In genomic region chr15:47427463-47427862, GRCh38 we compare ENCODE assay signal across 20 cellular contexts.
DNase-seq lines count a peak whose midpoint lies in the region; ATAC-seq, FAIRE-seq and TF ChIP-seq lines count a peak whose summit lies in the region.
"Had no signal": no experiment of that assay in that cellular context is flagged by ENCODE, and none has a peak within 500 bp of the region (broad histone marks: within the 10 kb centered on the region; RNA-seq: fewer than 3 reads in every experiment).

No MANE protein-coding gene starts in this region.

- no peak for TF ChIP-seq CTCF in HepG2 (CRISPR knock-in tag; IDR thresholded peaks at IDR 0.05)
- TF ChIP-seq CTCF in right lobe of liver (IDR thresholded peaks at IDR 0.05) = no peak
- TF ChIP-seq CTCF in endothelial cell of umbilical vein (IDR thresholded peaks at IDR 0.05; ENCODE audit: extremely low read depth in 1 of 2, insufficient read depth in 1 of 2, low read depth in 1 of 2, low read length in 2 of 2) = no peak

- BruUV-seq in HepG2 (replicated peaks; lab: Mats Ljungman, UMichigan) = no TSS peak
- BruUV-seq in endothelial cell of umbilical vein (replicated peaks; lab: Mats Ljungman, UMichigan) = no TSS peak

- TF ChIP-seq RAD21 in HepG2 (CRISPR knock-in tag; IDR thresholded peaks at IDR 0.05) = no peak

- H3K27me3 ChIP-seq in HepG2 (ENCODE audit: control insufficient read depth in 1 of 2, insufficient read depth in 2 of 2, low read length in 2 of 2) (no peaks in the 10 kb centered on the region; a peak in 1 of 5 replicates), right lobe of liver (no peaks in the 10 kb centered on the region), endothelial cell of umbilical vein (ENCODE audit: control insufficient read depth in 2 of 2, insufficient read depth in 2 of 2, low read length in 2 of 2) (no peaks in the 10 kb centered on the region), small intestine (ENCODE audit: control insufficient read depth in 2 of 2, insufficient read depth in 2 of 2, low read length in 2 of 2) (no peaks in the 10 kb centered on the region)
- H3K27me3 ChIP-seq: BLaER1 treated with 17β-estradiol and CSF1 and Interleukin-3, amounts not matched to agents 10 nM and 100 nM had no signal

- H3K4me2 ChIP-seq in HepG2 (ENCODE audit: low read depth, low read length) = 0 out of 2 replicates have a peak overlapping the region, but pooled peaks have one; percentile 10
- H3K4me2 ChIP-seq in endothelial cell of umbilical vein (ENCODE audit: insufficient read depth, low read length) = no peak overlapping the region
- H3K4me2 ChIP-seq: BLaER1 treated with 17β-estradiol and CSF1 and Interleukin-3, amounts not matched to agents 10 nM and 100 nM had no signal

- H3K79me2 ChIP-seq in HepG2 (ENCODE audit: insufficient read depth, low read length) = no peaks in the 10 kb centered on the region
- no peaks in the 10 kb centered on the region for H3K79me2 ChIP-seq in endothelial cell of umbilical vein (ENCODE audit: control insufficient read depth, insufficient read depth, low read length)

- H3K9me3 ChIP-seq in HepG2 (ENCODE audit: low read length) (peaks cover 7% of the 10 kb centered on the region; the same call in 1 of the 2 replicates), right lobe of liver (no peaks in the 10 kb centered on the region), endothelial cell of umbilical vein (replicated peaks; ENCODE audit: control insufficient read depth, insufficient read depth, low read length) (no peaks in the 10 kb centered on the region), small intestine (ENCODE audit: control insufficient read depth, low read depth) (no peaks in the 10 kb centered on the region)
- H3K9me3 ChIP-seq: BLaER1 treated with 17β-estradiol and CSF1 and Interleukin-3, amounts not matched to agents 10 nM and 100 nM had no signal

- POLR2A ChIA-PET in HepG2 (lab: Yijun Ruan, JAX) = no interaction called here
- POLR2A ChIA-PET in endothelial cell of umbilical vein (lab: Charles Lee) = no interaction called here

- H3K9me1 ChIP-seq in endothelial cell of umbilical vein (replicated peaks; ENCODE audit: control insufficient read depth, extremely low read depth, insufficient read depth, low read length) = no peaks in the 10 kb centered on the region

- no peak overlapping the region for H3K27ac ChIP-seq in HepG2 (ENCODE audit: extremely low read length, insufficient read depth, low read length)
- no peak overlapping the region for H3K27ac ChIP-seq in right lobe of liver
- no peak overlapping the region for H3K27ac ChIP-seq in endothelial cell of umbilical vein (ENCODE audit: insufficient read depth, low read depth, low read length)
- no peak overlapping the region for H3K27ac ChIP-seq in small intestine (ENCODE audit: low read depth in 1 of 2, low read length in 1 of 2)
- H3K27ac ChIP-seq: BLaER1 treated with 17β-estradiol and CSF1 and Interleukin-3, amounts not matched to agents 10 nM and 100 nM had no signal

- TF ChIP-seq POLR2A in HepG2 (IDR thresholded peaks at IDR 0.05; ENCODE audit: insufficient read depth in 1 of 2, low read depth in 2 of 2, low read length in 2 of 2) (no peak), right lobe of liver (IDR thresholded peaks at IDR 0.05) (no peak), endothelial cell of umbilical vein (IDR thresholded peaks at IDR 0.05; ENCODE audit: low read depth, low read length) (no peak)

- FAIRE-seq in HepG2 (lab: Jason Lieb, UNC) = peak; percentile 15
- FAIRE-seq in endothelial cell of umbilical vein (lab: Jason Lieb, UNC) = no peak
- no peak for FAIRE-seq in small intestine (lab: Jason Lieb, UNC)
- FAIRE-seq: G401.6, GM12891, GM18507 had no signal

- no peaks in the 10 kb centered on the region for H4K20me1 ChIP-seq in HepG2 (ENCODE audit: insufficient read depth, low read length)
- no peaks in the 10 kb centered on the region for H4K20me1 ChIP-seq in endothelial cell of umbilical vein (replicated peaks; ENCODE audit: control insufficient read depth, extremely low read depth, insufficient read depth, low read length)
- H4K20me1 ChIP-seq: BLaER1 treated with 17β-estradiol and CSF1 and Interleukin-3, amounts not matched to agents 10 nM and 100 nM had no signal

- H3K4me1 ChIP-seq in HepG2 (ENCODE audit: insufficient read depth, low read length) = peaks cover 23% of the 10 kb centered on the region
- no peaks in the 10 kb centered on the region for H3K4me1 ChIP-seq in right lobe of liver
- peaks cover 14% of the 10 kb centered on the region for H3K4me1 ChIP-seq in endothelial cell of umbilical vein (ENCODE audit: control insufficient read depth, extremely low read depth, insufficient read depth, low read length)
- H3K4me1 ChIP-seq in small intestine (ENCODE audit: control insufficient read depth in 2 of 2, insufficient read depth in 1 of 2, low read depth in 1 of 2, low read length in 1 of 2) = no peaks in the 10 kb centered on the region

- H3K4me3 ChIP-seq in HepG2 (replicated peaks in 1 of 3; ENCODE audit: insufficient read depth in 1 of 3, low read depth in 2 of 3, low read length in 3 of 3) = no peak overlapping the region
- no peak overlapping the region for H3K4me3 ChIP-seq in right lobe of liver
- H3K4me3 ChIP-seq in endothelial cell of umbilical vein (replicated peaks in 1 of 3; ENCODE audit: insufficient read depth in 1 of 3, low read depth in 1 of 3, low read length in 3 of 3) = no peak overlapping the region
- H3K4me3 ChIP-seq in small intestine (ENCODE audit: low read depth in 1 of 2, low read length in 2 of 2) = no peak overlapping the region
- H3K4me3 ChIP-seq: BLaER1 treated with 17β-estradiol and CSF1 and Interleukin-3, amounts not matched to agents 10 nM and 100 nM had no signal

- H3K9ac ChIP-seq in HepG2 (ENCODE audit: insufficient read depth, low read depth, low read length) (no peak overlapping the region), endothelial cell of umbilical vein (replicated peaks; ENCODE audit: extremely low read depth, insufficient read depth, low read length) (no peak overlapping the region)
- H3K9ac ChIP-seq: BLaER1 treated with 17β-estradiol and CSF1 and Interleukin-3, amounts not matched to agents 10 nM and 100 nM had no signal

- in situ Hi-C loops in HepG2 (cut with HindIII; ENCODE audit: extremely low pct_ligation_motif_present, low pct_unique_long_range_greater_than_20kb) = no loop called here

- CTCF ChIA-PET in HepG2 (lab: Yijun Ruan, JAX; ENCODE audit: low intra/inter-chr PET ratio, low total read pairs) = no interaction called here
- CTCF ChIA-PET in endothelial cell of umbilical vein (lab: Charles Lee) = no interaction called here

- WGBS in HepG2 (ENCODE audit: low lambda C conversion rate) = 0% methylated on average over 1 of the region's 1 CpG
- 21% methylated on average over 1 of the region's 1 CpG for WGBS in right lobe of liver (ENCODE audit: insufficient coverage, low coverage, low lambda C conversion rate, missing lambda C conversion rate)
- 5 to 38% (median 35%) methylated on average over 1 of the region's 1 CpG for WGBS in small intestine, 3 donors

- intact Hi-C loops in HepG2 (cut with micrococcal nuclease; ENCODE audit: unreplicated experiment) (loop anchor here (2.0 kb wide), 1 partner anchor 903 kb away; the partner anchor contains the start of gene DUT), right lobe of liver (cut with DNase I) (no loop called here), endothelial cell of umbilical vein (cut with micrococcal nuclease) (no loop called here)

- H2AFZ ChIP-seq in HepG2 (ENCODE audit: low read length) (no peak overlapping the region), endothelial cell of umbilical vein (ENCODE audit: low read depth, low read length) (no peak overlapping the region)

- peak in 1 of 2 experiments; percentile 65; a peak in 2 of 4 replicates for TF ChIP-seq EP300 in HepG2 (IDR thresholded peaks at IDR 0.05; ENCODE audit: low read depth in 2 of 2, low read length in 2 of 2)
- no peak for TF ChIP-seq EP300 in HepG2 (CRISPR knock-in tag; IDR thresholded peaks at IDR 0.05; ENCODE audit: borderline replicate concordance)

- dilution Hi-C loops in endothelial cell of umbilical vein (cut with MboI; ENCODE audit: extremely low pct_ligation_motif_present, low sequenced_read_pairs) = no loop called here

- ATAC-seq in HepG2 (peak; percentile 79), right lobe of liver (no peak)
- ATAC-seq: CD8-positive, alpha-beta T cell; HCT116 had no signal

- no peaks in the 10 kb centered on the region for H3K36me3 ChIP-seq in HepG2 (replicated peaks in 1 of 2; ENCODE audit: control insufficient read depth in 1 of 2, insufficient read depth in 2 of 2, low read length in 2 of 2)
- no peaks in the 10 kb centered on the region for H3K36me3 ChIP-seq in right lobe of liver
- no peaks in the 10 kb centered on the region for H3K36me3 ChIP-seq in endothelial cell of umbilical vein (ENCODE audit: control insufficient read depth in 2 of 2, extremely low read depth in 1 of 2, insufficient read depth in 2 of 2, low read length in 2 of 2)
- H3K36me3 ChIP-seq in small intestine (ENCODE audit: control insufficient read depth in 2 of 2, insufficient read depth in 2 of 2, low read length in 2 of 2) = no peaks in the 10 kb centered on the region
- H3K36me3 ChIP-seq: BLaER1 treated with 17β-estradiol and CSF1 and Interleukin-3, amounts not matched to agents 10 nM and 100 nM had no signal

- peak; percentile 70 for DNase-seq in HepG2 (ENCODE audit: low spot score)
- DNase-seq in right lobe of liver = no peak
- DNase-seq in LoVo (ENCODE audit: low spot score) = peak; percentile 21
- DNase-seq in endothelial cell of umbilical vein (ENCODE audit: low read depth, low spot score) = peak; percentile 48
- DNase-seq in small intestine = peak; percentile 63
- DNase-seq in kidney tubule cell (ENCODE audit: low spot score) = no peak
- DNase-seq in inferior parietal cortex (ENCODE audit: extremely low spot score) = no peak
- DNase-seq in activated CD4-positive, alpha-beta T cell treated with anti-CD3 and anti-CD28 coated beads, Interleukin-2, amount 50 U/mL, for 48 hours = no peak
- DNase-seq: CD8-positive, alpha-beta T cell; COR-L47; DMS 273 treated with DMSO at 0.1 percent for 48 hours; DMS53; DND-41; GOT3; H7 had no signal

TF ChIP-seq in HepG2, 621 proteins besides CTCF, POLR2A, EP300 and RAD21 (continues in another document):
- TF ChIP-seq NR2F1 (CRISPR knock-in tag; IDR thresholded peaks at IDR 0.05) = peak; percentile 43 to 97; a peak in 2 of 4 replicates
- peak; percentile 23; the same call in 1 of the 2 replicates for TF ChIP-seq MED1 (CRISPR knock-in tag; IDR thresholded peaks at IDR 0.05)
- TF ChIP-seq ZNF253 (CRISPR knock-in tag; IDR thresholded peaks at IDR 0.05; ENCODE audit: borderline replicate concordance) = no peak
- peak; percentile 60 for TF ChIP-seq RARA (CRISPR knock-in tag; IDR thresholded peaks at IDR 0.05)
- peak; percentile 75; the same call in 1 of the 2 replicates for TF ChIP-seq FOSL1 (CRISPR knock-in tag; IDR thresholded peaks at IDR 0.05; ENCODE audit: borderline replicate concordance)

TF ChIP-seq in endothelial cell of umbilical vein, 7 proteins besides CTCF, POLR2A, EP300 and RAD21:
- TF ChIP-seq FOS (IDR thresholded peaks at IDR 0.05; ENCODE audit: borderline replicate concordance, insufficient read depth, low read length) (peak; percentile 40), GATA2 (IDR thresholded peaks at IDR 0.05; ENCODE audit: insufficient read depth, insufficient read length, low read depth, low read length) (no peak), EZH2 (IDR thresholded peaks at IDR 0.05; ENCODE audit: borderline replicate concordance, low read depth, low read length, severe bottlenecking) (no peak)

Comparison
In these comparisons a context has a peak if more than half of its experiments do, and no peak if none do; other contexts are left out.
1. DNase-seq: peak in HepG2 (single experiment), LoVo (single experiment), endothelial cell of umbilical vein (single experiment) and small intestine (single experiment); none in right lobe of liver (0 of 3), kidney tubule cell (single experiment), inferior parietal cortex (single experiment) and activated CD4-positive, alpha-beta T cell treated with anti-CD3 and anti-CD28 coated beads, Interleukin-2, amount 50 U/mL, for 48 hours (0 of 2).